ENCODE assay signal across 8 cellular contexts in genomic region chrX:154371771-154372300, GRCh38. TPM values are rescaled to one million over a fixed set of nuclear protein-coding genes. Genes with fewer than 3 reads are reported as not detected.
DNase-seq lines count a peak whose midpoint lies in the region; ATAC-seq and TF ChIP-seq lines count a peak whose summit lies in the region.

No MANE protein-coding gene starts in this region.

- H4K5ac ChIP-seq in IMR-90 (ENCODE audit: low read depth, low read length) = peak overlapping the region; percentile 11; the same call in 1 of the 2 replicates

- H3K4ac ChIP-seq in IMR-90 (ENCODE audit: low read depth, low read length) = peak overlapping the region; percentile 99

- peak overlapping the region; percentile 90 for H2AK5ac ChIP-seq in IMR-90 (ENCODE audit: low read depth, low read length)

- H2BK15ac ChIP-seq in IMR-90 (ENCODE audit: low read depth, low read length) = no peak overlapping the region

- H3K27me3 ChIP-seq in IMR-90 (ENCODE audit: control insufficient read depth, insufficient read depth, low read length) (no peaks in the 10 kb centered on the region), osteoblast (ENCODE audit: insufficient read depth, low read length) (no peaks in the 10 kb centered on the region)

- H2AFZ ChIP-seq in IMR-90 (replicated peaks; ENCODE audit: low read length, poor library complexity) (no peak overlapping the region), osteoblast (ENCODE audit: low read length) (no peak overlapping the region)

- intact Hi-C loops in IMR-90 (cut with micrococcal nuclease) = loop anchor here (5.0 kb wide), 1 partner anchor 160 kb away; no protein-coding TSS in a partner anchor

- H2BK5ac ChIP-seq in IMR-90 (ENCODE audit: low read depth, low read length, poor library complexity, severe bottlenecking) = peak overlapping the region; percentile 91

- H2BK120ac ChIP-seq in IMR-90 (ENCODE audit: low read depth, low read length) = peak overlapping the region; percentile 57; the same call in 1 of the 2 replicates

- peak overlapping the region; percentile 75 for H3K23ac ChIP-seq in IMR-90 (ENCODE audit: low read depth, low read length)

- peak overlapping the region; percentile 3; the same call in 1 of the 2 replicates for H3K18ac ChIP-seq in IMR-90 (ENCODE audit: low read depth, low read length)

- no TSS peak for BruUV-seq in IMR-90 (replicated peaks; lab: Mats Ljungman, UMichigan)

- DNase-seq in IMR-90 = no peak
- peak; percentile 20 for DNase-seq in dermis blood vessel endothelial cell
- DNase-seq in osteoblast (ENCODE audit: insufficient read length, low spot score, missing footprints) = no peak
- DNase-seq in CD1c-positive myeloid dendritic cell (ENCODE audit: extremely low spot score) = no peak
- no peak for DNase-seq in amygdala (lab: John Stamatoyannopoulos, UW)
- no peak for DNase-seq in Ammon's horn (ENCODE audit: low spot score)

- peaks cover 10% of the 10 kb centered on the region for H3K4me1 ChIP-seq in IMR-90 (ENCODE audit: control insufficient read depth, insufficient read depth, low read length)
- peaks cover 16% of the 10 kb centered on the region for H3K4me1 ChIP-seq in osteoblast (ENCODE audit: insufficient read depth, low read length)

- H3K27ac ChIP-seq in IMR-90 (ENCODE audit: insufficient read depth, low read length) (peak overlapping the region; percentile 97), osteoblast (ENCODE audit: low read depth, low read length) (no peak overlapping the region)

- H3K9me1 ChIP-seq in IMR-90 (ENCODE audit: insufficient read depth, low read length) = 0 out of 2 replicates have a peak, but pooled peaks cover 5% of the 10 kb centered on the region

- peak overlapping the region; percentile 98; the same call in 1 of the 2 replicates for H3K56ac ChIP-seq in IMR-90 (ENCODE audit: extremely low read depth, insufficient read depth, low read length)

- peak; percentile 14 for TF ChIP-seq POLR2A in GM18951 (IDR thresholded peaks at IDR 0.05; ENCODE audit: extremely low read depth, insufficient read depth, insufficient read length)
- no peak for TF ChIP-seq POLR2A in IMR-90 (IDR thresholded peaks at IDR 0.05; ENCODE audit: low read depth, low read length)

- H2BK20ac ChIP-seq in IMR-90 (ENCODE audit: low read depth, low read length) = no peak overlapping the region

- 30% methylated on average over 7 of the region's 45 CpGs; no CpG with 5 or more reads in 1 of the 2 experiments for WGBS in IMR-90 (ENCODE audit: extremely low coverage in 2 of 2, insufficient read length in 1 of 2), 2 experiments

- ATAC-seq in IMR-90 (ENCODE audit: low read depth) = no peak; the same call in 1 of the 2 replicates
- no peak for ATAC-seq in HG02884 (IDR thresholded peaks at IDR 0.05; ENCODE audit: unreplicated experiment)

- dilution Hi-C loops in IMR-90 (cut with HindIII; ENCODE audit: low sequenced_read_pairs, unreplicated experiment) = no loop called here

- peak overlapping the region; percentile 84 for H3K14ac ChIP-seq in IMR-90 (replicated peaks; ENCODE audit: low read depth, low read length)

- POLR2A ChIA-PET in IMR-90 (lab: Charles Lee; ENCODE audit: unreplicated experiment) = no interaction called here

- in situ Hi-C loops in GM18951 (cut with MboI; ENCODE audit: low sequenced_read_pairs, unreplicated experiment) = no loop called here
- in situ Hi-C loops in IMR-90 (cut with MboI; ENCODE audit: low sequenced_read_pairs) = no loop called here

- H3K79me1 ChIP-seq in IMR-90 (ENCODE audit: low read depth in 1 of 2, low read length in 2 of 2) = peaks cover 0 to 10% of the 10 kb centered on the region in 2 experiments; a peak in 2 of 4 replicates

- H3K79me2 ChIP-seq in osteoblast (ENCODE audit: insufficient read depth, low read length) = peaks cover 56% of the 10 kb centered on the region

- H3K4me3 ChIP-seq in IMR-90 (ENCODE audit: insufficient read depth, low read depth, low read length) (peak overlapping the region; percentile 90), osteoblast (ENCODE audit: insufficient read depth, low read length) (peak overlapping the region; percentile 80)

- H4K20me1 ChIP-seq in IMR-90 (ENCODE audit: insufficient read depth, low read length) = peaks cover 42% of the 10 kb centered on the region
- peaks cover 16% of the 10 kb centered on the region for H4K20me1 ChIP-seq in osteoblast (ENCODE audit: insufficient read depth, low read length)

- H3K36me3 ChIP-seq in IMR-90 (ENCODE audit: control insufficient read depth, insufficient read depth, low read length) = peaks cover 30% of the 10 kb centered on the region
- peaks cover 5% of the 10 kb centered on the region for H3K36me3 ChIP-seq in osteoblast (ENCODE audit: insufficient read depth, low read length)

- H2AK9ac ChIP-seq in IMR-90 (replicated peaks; ENCODE audit: low read depth, low read length, poor library complexity) = peak overlapping the region; percentile 83

- TF ChIP-seq CTCF in IMR-90 (conservative IDR thresholded peaks at IDR 0.05; ENCODE audit: low read depth, low read length) = no peak
- TF ChIP-seq CTCF in osteoblast (IDR thresholded peaks at IDR 0.05; ENCODE audit: extremely low read depth, low read depth, low read length) = no peak

- peak overlapping the region; percentile 98 for H3K9ac ChIP-seq in IMR-90 (ENCODE audit: low read depth, low read length)

- peak overlapping the region; percentile 94 for H4K91ac ChIP-seq in IMR-90 (ENCODE audit: insufficient read depth, low read depth, low read length)

- H4K8ac ChIP-seq in IMR-90 (ENCODE audit: low read depth in 2 of 2, low read length in 2 of 2) = peak overlapping the region; percentile 24 to 84; a peak in 2 of 4 replicates

- CTCF ChIA-PET in IMR-90 (lab: Yijun Ruan, JAX) = no interaction called here

- peak overlapping the region; percentile 73 for H3K4me2 ChIP-seq in IMR-90 (ENCODE audit: low read depth, low read length)
- H3K4me2 ChIP-seq in osteoblast (ENCODE audit: insufficient read depth, low read length) = peak overlapping the region; percentile 72

- no peaks in the 10 kb centered on the region for H3K9me3 ChIP-seq in IMR-90 (ENCODE audit: control insufficient read depth, insufficient read depth, low read length)
- no peaks in the 10 kb centered on the region for H3K9me3 ChIP-seq in osteoblast (ENCODE audit: low read depth, low read length)

- TF ChIP-seq RAD21 in IMR-90 (IDR thresholded peaks at IDR 0.05; ENCODE audit: low read length) = no peak

TF ChIP-seq in IMR-90, 13 proteins besides CTCF, POLR2A, EP300 and RAD21 (continues in another document):
- TF ChIP-seq RFX5 (IDR thresholded peaks at IDR 0.05; ENCODE audit: low read depth, low read length) (no peak), USF2 (IDR thresholded peaks at IDR 0.05; ENCODE audit: low read depth, low read length) (no peak), SMC3 (IDR thresholded peaks at IDR 0.05; ENCODE audit: low read depth, low read length) (no peak), BHLHE40 (IDR thresholded peaks at IDR 0.05; ENCODE audit: low read depth, low read length) (no peak), MAFK (IDR thresholded peaks at IDR 0.05; ENCODE audit: low read depth, low read length) (no peak), MAZ (IDR thresholded peaks at IDR 0.05; ENCODE audit: borderline replicate concordance, low read depth, low read length) (no peak)

RNA-seq across cellular contexts. Expression of gene FLNA, which starts 2.6 kb away (rescaled TPM):
- total RNA-seq in IMR-90 (2012; rRNA removed) (1,356 and 1,443 TPM in 2 replicates), dermis blood vessel endothelial cell (1,387 and 2,587 TPM in 2 replicates), osteoblast (2,632 and 3,431 TPM in 2 replicates)
- polyA plus RNA-seq in IMR-90 (2012; rRNA removed) = 1,357 and 1,435 TPM in 2 replicates
- polyA plus RNA-seq in IMR-90 (2012; cell fraction: cytosol; rRNA removed) = 639 and 1,121 TPM in 2 replicates
- polyA plus RNA-seq in IMR-90 (2012; cell fraction: nucleus; rRNA removed; ENCODE audit: low replicate concordance) = 2,032 and 4,690 TPM in 2 replicates

RNA-seq across cellular contexts. Expression of gene EMD, which starts 7.3 kb away (rescaled TPM):
- total RNA-seq in IMR-90 (2012; rRNA removed) (9.9 and 11.4 TPM in 2 replicates), dermis blood vessel endothelial cell (10.6 and 17.2 TPM in 2 replicates), osteoblast (28.0 and 29.7 TPM in 2 replicates)
- polyA plus RNA-seq in IMR-90 (2012; rRNA removed) = 68.8 and 80.6 TPM in 2 replicates
- polyA plus RNA-seq in IMR-90 (2012; cell fraction: cytosol; rRNA removed) = 53.8 and 120 TPM in 2 replicates
- polyA plus RNA-seq in IMR-90 (2012; cell fraction: nucleus; rRNA removed; ENCODE audit: low replicate concordance) = 118 and 134 TPM in 2 replicates

RNA-seq across cellular contexts. Expression of gene RPL10, which starts 26.3 kb away (rescaled TPM):
- total RNA-seq in IMR-90 (2012; rRNA removed) = 1,582 and 1,900 TPM in 2 replicates
- polyA plus RNA-seq in IMR-90 (2012; rRNA removed) = 4,696 and 7,467 TPM in 2 replicates
- polyA plus RNA-seq in IMR-90 (2012; cell fraction: cytosol; rRNA removed) = 1,699 and 6,181 TPM in 2 replicates
- 2,396 and 4,012 TPM in 2 replicates for polyA plus RNA-seq in IMR-90 (2012; cell fraction: nucleus; rRNA removed; ENCODE audit: low replicate concordance)
- total RNA-seq in dermis blood vessel endothelial cell = 3,745 and 6,057 TPM in 2 replicates
- 1,832 and 2,517 TPM in 2 replicates for total RNA-seq in osteoblast

RNA-seq across cellular contexts. Expression of gene DNASE1L1, which starts 37.2 kb away (rescaled TPM):
- total RNA-seq in IMR-90 (2012; rRNA removed) = 42.5 and 51.4 TPM in 2 replicates
- 54.7 and 55.5 TPM in 2 replicates for polyA plus RNA-seq in IMR-90 (2012; rRNA removed)
- polyA plus RNA-seq in IMR-90 (2012; cell fraction: cytosol; rRNA removed) = 29.9 and 61.9 TPM in 2 replicates
- 29.2 and 61.8 TPM in 2 replicates for polyA plus RNA-seq in IMR-90 (2012; cell fraction: nucleus; rRNA removed; ENCODE audit: low replicate concordance)
- 105 and 111 TPM in 2 replicates for total RNA-seq in dermis blood vessel endothelial cell
- 58.9 and 74.6 TPM in 2 replicates for total RNA-seq in osteoblast

RNA-seq across cellular contexts. Expression of gene TAFAZZIN, which starts 39.5 kb away (rescaled TPM):
- total RNA-seq in IMR-90 (2012; rRNA removed) (4.4 and 4.8 TPM in 2 replicates), dermis blood vessel endothelial cell (20.8 and 25.9 TPM in 2 replicates), osteoblast (15.6 and 19.2 TPM in 2 replicates)
- polyA plus RNA-seq in IMR-90 (2012; rRNA removed) = 24.4 and 26.6 TPM in 2 replicates
- polyA plus RNA-seq in IMR-90 (2012; cell fraction: cytosol; rRNA removed) = 11.7 and 12.2 TPM in 2 replicates
- polyA plus RNA-seq in IMR-90 (2012; cell fraction: nucleus; rRNA removed; ENCODE audit: low replicate concordance) = 146 and 212 TPM in 2 replicates
